In the genomic region with DNA sequence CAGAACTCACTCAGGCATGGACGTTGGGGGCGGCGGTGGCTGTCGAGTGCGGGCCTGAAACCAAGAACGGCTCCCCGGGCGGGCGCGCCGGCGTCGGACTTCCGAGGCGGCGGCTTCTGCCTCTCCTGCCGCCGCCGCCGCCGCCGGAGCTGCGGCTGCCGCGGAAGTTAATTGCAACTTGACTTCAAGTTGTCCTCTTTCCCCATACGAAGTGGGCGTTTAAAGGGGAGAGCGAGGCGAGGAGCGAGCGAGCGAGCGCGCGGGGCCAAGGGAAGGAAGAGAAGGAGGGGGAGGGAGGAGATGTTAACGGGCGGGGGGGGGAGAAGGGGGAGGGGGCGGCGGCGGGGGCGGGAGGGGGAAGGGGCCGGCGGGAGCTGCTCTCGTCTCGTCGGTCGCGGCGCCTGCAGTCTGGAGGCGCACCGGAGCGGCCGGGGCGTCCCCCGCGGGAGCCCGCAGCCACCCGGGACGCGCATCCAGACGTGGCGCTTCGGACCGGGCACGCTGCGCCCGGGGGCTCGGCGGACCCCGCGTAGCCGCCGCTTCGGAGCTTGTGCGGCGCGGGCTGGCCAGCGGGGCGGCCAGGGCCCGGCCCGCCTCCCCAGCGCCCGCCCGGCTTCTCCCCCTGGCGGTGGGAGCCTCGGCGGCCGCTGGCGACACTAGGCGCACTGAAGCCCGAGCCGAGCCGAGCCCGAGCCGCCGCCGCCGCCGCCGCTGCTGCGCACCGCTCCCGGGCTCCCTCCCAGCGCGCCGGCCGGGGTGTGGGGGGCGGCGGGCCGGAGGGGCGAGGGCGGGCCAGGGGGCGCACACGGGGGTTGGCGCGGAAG, we compare ENCODE assay signal across 8 cellular contexts. TPM values are rescaled to one million over a fixed set of nuclear protein-coding genes. Genes with fewer than 3 reads are reported as not detected.
DNase-seq lines count a peak whose midpoint lies in the region; ATAC-seq, FAIRE-seq and TF ChIP-seq lines count a peak whose summit lies in the region.

No MANE protein-coding gene starts in this region.

- peak; percentile 86 for ATAC-seq in left colon

- no peak overlapping the region for H3K4me3 ChIP-seq in MG63
- H3K4me3 ChIP-seq in WERI-Rb-1 (ENCODE audit: low read depth, low read length), result peak overlapping the region; percentile 51
- peak overlapping the region; percentile 39 to 42 for H3K4me3 ChIP-seq in cardiac fibroblast (replicated peaks in 1 of 2; ENCODE audit: low read depth in 2 of 2, low read length in 2 of 2)

- peak; percentile 14 for DNase-seq in GM04504 (ENCODE audit: low read depth)
- peak; percentile 58 for DNase-seq in H54 (ENCODE audit: insufficient read length, low spot score)
- peak; percentile 33 for DNase-seq in MG63
- DNase-seq in WERI-Rb-1, result peak; percentile 57
- DNase-seq in cardiac fibroblast (ENCODE audit: low read depth in 2 of 2), result peak; percentile 34 to 68
- DNase-seq in left colon, result peak; percentile 47 to 82
- peak; percentile 73 to 76 for DNase-seq in stimulated activated CD4-positive, alpha-beta T cell treated with anti-CD3 and anti-CD28 coated beads, Interleukin-2, amount 100 ng/mL, for 24 hours
- no peak for DNase-seq in foreskin melanocyte

- H3K27ac ChIP-seq in WERI-Rb-1, result no peak overlapping the region

- intact Hi-C loops in left colon (cut with DNase I, micrococcal nuclease), result no loop called here

- peaks cover 26% of the 10 kb centered on the region for H3K27me3 ChIP-seq in MG63
- H3K27me3 ChIP-seq in WERI-Rb-1 (ENCODE audit: insufficient read depth, low read depth, severe bottlenecking), result peaks cover 26% of the 10 kb centered on the region

- H3K9me3 ChIP-seq in MG63, result no peaks in the 10 kb centered on the region
- peaks cover 3% of the 10 kb centered on the region for H3K9me3 ChIP-seq in WERI-Rb-1 (ENCODE audit: severe bottlenecking)

- FAIRE-seq in H54 (lab: Jason Lieb, UNC), result no peak

- TF ChIP-seq CTCF in WERI-Rb-1 (IDR thresholded peaks at IDR 0.05; ENCODE audit: low read depth, low read length) (peak; percentile 33; the same call in 1 of the 2 replicates), cardiac fibroblast (IDR thresholded peaks at IDR 0.05; ENCODE audit: low read depth, low read length) (peak; percentile 28)

- TF ChIP-seq POLR2A in H54 (IDR thresholded peaks at IDR 0.05; ENCODE audit: low read depth, low read length), result no peak

- H3K36me3 ChIP-seq in MG63 (no peaks in the 10 kb centered on the region), WERI-Rb-1 (no peaks in the 10 kb centered on the region)

RNA-seq across cellular contexts. Expression of a gene that starts 19.7 kb away (rescaled TPM):
- total RNA-seq in MG63 (2014; rRNA removed; shearing (Covaris generic); ENCODE audit: low replicate concordance), result not detected in 2 replicates
- 10 to 100 TPM; 27.2 to 38.3 TPM for total RNA-seq in left colon

Comparison
In these comparisons a context has a peak if more than half of its experiments do, and no peak if none do; other contexts are left out.
1. RNA of a gene that starts 19.7 kb away (total RNA-seq): 27.2 to 38.3 TPM in left colon; not detected in MG63; every median in the first group is over 10 times any median in the second.